In the genomic region with DNA sequence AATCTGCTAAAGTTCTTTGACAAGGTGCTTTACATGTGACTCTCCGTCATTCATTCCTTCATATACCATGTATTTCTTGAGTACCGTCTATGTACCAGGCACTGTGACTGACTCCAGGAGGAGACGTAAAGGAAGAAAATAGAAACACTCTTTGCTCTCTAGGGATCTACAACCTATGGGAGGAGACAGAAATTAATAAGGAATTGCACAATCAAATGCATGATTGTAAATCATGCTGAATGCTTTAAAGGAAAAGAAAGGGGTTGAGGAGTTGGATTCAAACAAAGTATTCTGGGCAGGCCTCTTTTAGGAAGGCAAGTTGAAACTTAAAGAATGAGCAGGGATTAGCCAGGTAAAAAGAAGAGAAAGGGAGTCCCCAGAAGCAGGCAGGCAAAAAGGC, we compare ENCODE assay signal across 12 cellular contexts.
DNase-seq lines count a peak whose midpoint lies in the region; TF ChIP-seq lines count a peak whose summit lies in the region.
"Had no signal": no experiment of that assay in that cellular context is flagged by ENCODE, and none has a peak within 500 bp of the region (broad histone marks: within the 10 kb centered on the region; RNA-seq: fewer than 3 reads in every experiment).

No MANE protein-coding gene starts in this region.

- no peak for TF ChIP-seq EP300 in stomach (IDR thresholded peaks at IDR 0.05)

- H3K36me3 ChIP-seq in HUES64 (ENCODE audit: insufficient read depth, low read length) (no peaks in the 10 kb centered on the region), mesodermal cell (ENCODE audit: control insufficient read depth, insufficient read depth, low read length) (no peaks in the 10 kb centered on the region), stomach (no peaks in the 10 kb centered on the region)
- H3K36me3 ChIP-seq: spleen had no signal

- TF ChIP-seq CTCF in choroid plexus epithelial cell (conservative IDR thresholded peaks at IDR 0.05; ENCODE audit: low read depth, low read length): no peak
- TF ChIP-seq CTCF in stomach (IDR thresholded peaks at IDR 0.05): no peak
- TF ChIP-seq CTCF in lower leg skin (IDR thresholded peaks at IDR 0.05): no peak

- whole genome bisulfite sequencing in HUES64: 93% methylated on average over 3 of the region's 3 CpGs
- WGBS in mesodermal cell (ENCODE audit: insufficient coverage in 2 of 2), 2 experiments: 100% methylated on average over 1 of the region's 3 CpGs; no CpG with 5 or more reads in 1 of the 2 experiments
- 78 to 88% (median 87%) methylated on average over 3 of the region's 3 CpGs for WGBS in stomach, 5 donors
- WGBS in lower leg skin, 2 donors: 42 to 53% methylated on average over 3 of the region's 3 CpGs

- H3K4me1 ChIP-seq in HUES64 (ENCODE audit: insufficient read depth, low read length) (peaks cover 28% of the 10 kb centered on the region), mesodermal cell (ENCODE audit: control insufficient read depth, insufficient read depth, low read length, poor library complexity, severe bottlenecking) (peaks cover 2% of the 10 kb centered on the region), stomach (peaks cover 29 to 70% (median 55%) of the 10 kb centered on the region in 4 donors)

- H3K4me3 ChIP-seq in HUES64 (ENCODE audit: low read length) (no peak overlapping the region), choroid plexus epithelial cell (ENCODE audit: low read depth, low read length) (no peak overlapping the region), mesodermal cell (ENCODE audit: extremely low read depth, insufficient read depth, low read length, poor library complexity, severe bottlenecking) (no peak overlapping the region), stomach (peak overlapping the region in 1 of 4 donors; percentile 17), lower leg skin (ENCODE audit: low read depth, poor library complexity, severe bottlenecking) (no peak overlapping the region)
- H3K4me3 ChIP-seq: spleen had no signal

- no peaks in the 10 kb centered on the region for H3K9me3 ChIP-seq in HUES64 (ENCODE audit: insufficient read depth, low read depth, low read length)
- no peaks in the 10 kb centered on the region for H3K9me3 ChIP-seq in mesodermal cell (ENCODE audit: control insufficient read depth, low read length)
- no peaks in the 10 kb centered on the region for H3K9me3 ChIP-seq in stomach
- H3K9me3 ChIP-seq: spleen had no signal

- TF ChIP-seq POLR2A in stomach (IDR thresholded peaks at IDR 0.05) (no peak), lower leg skin (IDR thresholded peaks at IDR 0.05) (no peak)

- H3K27me3 ChIP-seq in HUES64 (ENCODE audit: insufficient read depth, low read length): no peaks in the 10 kb centered on the region
- H3K27me3 ChIP-seq in stomach: no peaks in the 10 kb centered on the region
- H3K27me3 ChIP-seq: spleen had no signal

- 0 out of 2 replicates have a peak overlapping the region, but pooled peaks have one; percentile 3 for H3K9ac ChIP-seq in HUES64 (ENCODE audit: low read depth, low read length)

- DNase-seq in choroid plexus epithelial cell (ENCODE audit: low read depth) (peak; percentile 39), stomach (no peak), lower leg skin (ENCODE audit: low spot score in 2 of 2) (no peak), NCI-H748 (lab: John Stamatoyannopoulos, UW; ENCODE audit: unreplicated experiment) (no peak), T-helper 9 cell (no peak), NCI-H2196 (lab: John Stamatoyannopoulos, UW; ENCODE audit: unreplicated experiment) (no peak)
- DNase-seq: CD4-positive, alpha-beta memory T cell; NCI-H446 treated with DMSO at 0.1 percent for 48 hours; spleen had no signal

- intact Hi-C loops in stomach (cut with DNase I; ENCODE audit: low total_unique reads): no loop called here
- intact Hi-C loops in lower leg skin (cut with DNase I; ENCODE audit: low total_unique reads): no loop called here

- no peak overlapping the region; the same call in 1 of the 2 replicates for H3K27ac ChIP-seq in HUES64 (ENCODE audit: low read depth, low read length)
- peak overlapping the region; percentile 55 for H3K27ac ChIP-seq in mesodermal cell (ENCODE audit: low read depth, low read length, severe bottlenecking)
- H3K27ac ChIP-seq in stomach: peak overlapping the region in 3 of 5 donors; percentile 71 to 80 (median 76)
- H3K27ac ChIP-seq: HL-60 had no signal
